ENCODE assay signal across 12 cellular contexts in genomic region chr6:111339294-111339693, GRCh38.
DNase-seq lines count a peak whose midpoint lies in the region; ATAC-seq and TF ChIP-seq lines count a peak whose summit lies in the region.
"Had no signal": no experiment of that assay in that cellular context is flagged by ENCODE, and none has a peak within 500 bp of the region (broad histone marks: within the 10 kb centered on the region; RNA-seq: fewer than 3 reads in every experiment).

No MANE protein-coding gene starts in this region.

- CTCF ChIA-PET in activated CD8-positive, alpha-beta memory T cell treated with anti-CD3 and anti-CD28 coated beads, Interleukin-2, amount 10 ng/mL, durations not matched to agents 7 days and 5 days (lab: Charles Lee): no interaction called here
- CTCF ChIA-PET in RWPE1 (lab: Yijun Ruan, JAX): no interaction called here

- peak overlapping the region; percentile 76 for H3K27ac Mint-ChIP-seq in activated CD8-positive, alpha-beta memory T cell treated with anti-CD3 and anti-CD28 coated beads, Interleukin-2, amount 10 ng/mL, durations not matched to agents 7 days and 5 days
- peak overlapping the region; percentile 11 for H3K27ac Mint-ChIP-seq in activated naive CD8-positive, alpha-beta T cell treated with anti-CD3 and anti-CD28 coated beads, Interleukin-2, amount 50 U/mL, for 24 hours
- H3K27ac Mint-ChIP-seq: mesothelial cell of epicardium had no signal

- POLR2A ChIA-PET in RWPE1 (lab: Yijun Ruan, JAX; ENCODE audit: low non-redundant PET): no interaction called here

- peaks cover 18% of the 10 kb centered on the region for H3K4me1 Mint-ChIP-seq in activated CD8-positive, alpha-beta memory T cell treated with anti-CD3 and anti-CD28 coated beads, Interleukin-2, amount 10 ng/mL, durations not matched to agents 7 days and 5 days
- H3K4me1 Mint-ChIP-seq in activated naive CD8-positive, alpha-beta T cell treated with anti-CD3 and anti-CD28 coated beads, Interleukin-2, amount 50 U/mL, for 24 hours: peaks cover 22% of the 10 kb centered on the region
- H3K4me1 Mint-ChIP-seq: mesothelial cell of epicardium had no signal

- peaks cover 36% of the 10 kb centered on the region for H3K36me3 Mint-ChIP-seq in activated CD8-positive, alpha-beta memory T cell treated with anti-CD3 and anti-CD28 coated beads, Interleukin-2, amount 10 ng/mL, durations not matched to agents 7 days and 5 days
- H3K36me3 Mint-ChIP-seq in activated naive CD8-positive, alpha-beta T cell treated with anti-CD3 and anti-CD28 coated beads, Interleukin-2, amount 50 U/mL, for 24 hours (ENCODE audit: low read depth): peaks cover 29% of the 10 kb centered on the region

- no peak for DNase-seq in activated CD8-positive, alpha-beta memory T cell treated with anti-CD3 and anti-CD28 coated beads, Interleukin-2, amount 10 ng/mL, durations not matched to agents 7 days and 5 days
- no peak for DNase-seq in activated CD8-positive, alpha-beta memory T cell treated with anti-CD3 and anti-CD28 coated beads, Interleukin-2, amount 50 U/mL, for 48 hours
- DNase-seq in activated naive CD8-positive, alpha-beta T cell treated with anti-CD3 and anti-CD28 coated beads, Interleukin-2, amount 50 U/mL, for 24 hours: no peak
- DNase-seq in NCI-H226 (no peak), RWPE1 (ENCODE audit: low spot score) (no peak)
- DNase-seq: amniotic stem cell, pancreas had no signal

- H3K27me3 Mint-ChIP-seq in activated CD8-positive, alpha-beta memory T cell treated with anti-CD3 and anti-CD28 coated beads, Interleukin-2, amount 10 ng/mL, durations not matched to agents 7 days and 5 days: no peaks in the 10 kb centered on the region
- no peaks in the 10 kb centered on the region for H3K27me3 Mint-ChIP-seq in activated naive CD8-positive, alpha-beta T cell treated with anti-CD3 and anti-CD28 coated beads, Interleukin-2, amount 50 U/mL, for 24 hours

- H3K9me3 Mint-ChIP-seq in activated CD8-positive, alpha-beta memory T cell treated with anti-CD3 and anti-CD28 coated beads, Interleukin-2, amount 10 ng/mL, durations not matched to agents 7 days and 5 days (ENCODE audit: low read depth): no peaks in the 10 kb centered on the region
- no peaks in the 10 kb centered on the region for H3K9me3 Mint-ChIP-seq in activated naive CD8-positive, alpha-beta T cell treated with anti-CD3 and anti-CD28 coated beads, Interleukin-2, amount 50 U/mL, for 24 hours
- H3K9me3 Mint-ChIP-seq: mesothelial cell of epicardium had no signal

- TF ChIP-seq CTCF in RWPE1 (conservative IDR thresholded peaks at IDR 0.05; ENCODE audit: low read depth): no peak

- ATAC-seq in activated CD8-positive, alpha-beta memory T cell treated with anti-CD3 and anti-CD28 coated beads, Interleukin-2, amount 10 ng/mL, durations not matched to agents 7 days and 5 days: peak; percentile 63
- ATAC-seq in GM21786 (IDR thresholded peaks at IDR 0.05; ENCODE audit: unreplicated experiment) (peak; percentile 21), HG03139 (IDR thresholded peaks at IDR 0.05; ENCODE audit: unreplicated experiment) (peak; percentile 15), HG03108 (IDR thresholded peaks at IDR 0.05; ENCODE audit: unreplicated experiment) (no peak)
- ATAC-seq in activated naive CD8-positive, alpha-beta T cell treated with anti-CD3 and anti-CD28 coated beads, Interleukin-2, amount 50 U/mL, for 24 hours: no peak
- ATAC-seq: A549, pancreas had no signal

- H3K27ac ChIP-seq in RWPE1: no peak overlapping the region
- H3K27ac ChIP-seq: A549, pancreas had no signal

- H3K4me3 Mint-ChIP-seq in activated CD8-positive, alpha-beta memory T cell treated with anti-CD3 and anti-CD28 coated beads, Interleukin-2, amount 10 ng/mL, durations not matched to agents 7 days and 5 days: no peak overlapping the region
- no peak overlapping the region for H3K4me3 Mint-ChIP-seq in activated naive CD8-positive, alpha-beta T cell treated with anti-CD3 and anti-CD28 coated beads, Interleukin-2, amount 50 U/mL, for 24 hours
- H3K4me3 Mint-ChIP-seq: mesothelial cell of epicardium had no signal

Comparison
In these comparisons a context has a peak if more than half of its experiments do, and no peak if none do; other contexts are left out.
1. ATAC-seq: peak in activated CD8-positive, alpha-beta memory T cell treated with anti-CD3 and anti-CD28 coated beads, Interleukin-2, amount 10 ng/mL, durations not matched to agents 7 days and 5 days (single experiment), GM21786 (single experiment) and HG03139 (single experiment); none in activated naive CD8-positive, alpha-beta T cell treated with anti-CD3 and anti-CD28 coated beads, Interleukin-2, amount 50 U/mL, for 24 hours (single experiment) and HG03108 (single experiment).